In the genomic region with DNA sequence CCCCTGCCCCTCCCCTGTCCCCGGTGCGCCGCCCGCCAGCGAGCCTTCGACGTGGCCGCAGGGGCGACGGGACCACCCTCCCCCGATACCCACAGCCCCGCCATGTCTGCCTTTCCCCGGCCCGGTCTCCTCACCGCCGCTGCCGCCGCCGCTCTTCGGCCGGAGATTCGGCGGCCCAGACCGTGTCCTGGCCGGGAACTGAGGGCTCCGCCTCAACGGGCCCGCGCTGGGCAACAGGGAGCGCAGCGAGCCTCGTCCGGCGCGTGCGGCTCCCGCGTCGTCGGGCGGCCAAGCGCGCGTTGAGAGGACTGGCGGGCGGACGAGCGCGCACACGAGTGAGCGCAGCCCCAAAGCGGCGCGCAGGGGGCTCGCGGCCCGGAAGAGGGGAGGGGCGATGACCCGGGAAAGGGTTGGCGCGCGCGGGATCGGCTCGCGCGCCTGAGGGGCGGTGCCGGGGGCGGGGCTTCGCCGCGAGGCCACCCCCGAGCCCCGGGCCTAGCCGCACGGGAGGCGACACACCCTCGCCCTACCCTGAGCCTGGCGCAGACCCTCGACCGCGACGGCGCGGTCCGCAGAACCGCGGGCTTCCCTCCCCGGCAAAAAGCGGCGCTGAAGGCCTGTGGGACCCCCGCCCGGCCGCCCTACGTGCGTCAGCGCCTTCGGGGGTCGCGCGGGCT, we compare ENCODE assay signal across 8 cellular contexts. TPM values are rescaled to one million over a fixed set of nuclear protein-coding genes. Genes with fewer than 3 reads are reported as not detected.
DNase-seq lines count a peak whose midpoint lies in the region; ATAC-seq and TF ChIP-seq lines count a peak whose summit lies in the region.

A gene with protein sequence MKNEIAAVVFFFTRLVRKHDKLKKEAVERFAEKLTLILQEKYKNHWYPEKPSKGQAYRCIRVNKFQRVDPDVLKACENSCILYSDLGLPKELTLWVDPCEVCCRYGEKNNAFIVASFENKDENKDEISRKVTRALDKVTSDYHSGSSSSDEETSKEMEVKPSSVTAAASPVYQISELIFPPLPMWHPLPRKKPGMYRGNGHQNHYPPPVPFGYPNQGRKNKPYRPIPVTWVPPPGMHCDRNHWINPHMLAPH (minus strand): TSS at position 337 of the 677 bp plus-strand sequence. CDS start 3,757 bp downstream, outside the sequence.

- no peaks in the 10 kb centered on the region for H3K27me3 Mint-ChIP-seq in CD8-positive, alpha-beta T cell (ENCODE audit: low read depth)

- H3K9me3 Mint-ChIP-seq in CD8-positive, alpha-beta T cell, result no peaks in the 10 kb centered on the region

- peak; percentile 73 for ATAC-seq in CD8-positive, alpha-beta T cell
- ATAC-seq in GM19372 (IDR thresholded peaks at IDR 0.05; ENCODE audit: low read depth, unreplicated experiment), result peak; percentile 69
- peak; percentile 68 for ATAC-seq in HG03520 (IDR thresholded peaks at IDR 0.05; ENCODE audit: unreplicated experiment)

- no peaks in the 10 kb centered on the region for H3K36me3 ChIP-seq in CD8-positive, alpha-beta T cell (ENCODE audit: insufficient read depth, low read length)
- H3K36me3 ChIP-seq in NT2/D1 (ENCODE audit: insufficient read depth, insufficient read length, low read length), result peaks cover 32% of the 10 kb centered on the region

- no peak for TF ChIP-seq CTCF in CD8-positive, alpha-beta T cell (IDR thresholded peaks at IDR 0.05)

- peak; percentile 68 to 90 (median 80) for DNase-seq in CD8-positive, alpha-beta T cell
- DNase-seq in NT2/D1 (ENCODE audit: low read depth, low spot score) (peak; percentile 77), epidermal melanocyte (ENCODE audit: insufficient read length, low spot score) (peak; percentile 68)
- DNase-seq in activated CD8-positive, alpha-beta memory T cell treated with anti-CD3 and anti-CD28 coated beads, Interleukin-2, amount 50 U/mL, for 4 hours, result peak; percentile 86
- peak; percentile 76 to 83 for DNase-seq in stimulated activated CD8-positive, alpha-beta memory T cell treated with anti-CD3 and anti-CD28 coated beads, Interleukin-2, amount 100 ng/mL, for 48 hours (ENCODE audit: low read depth in 2 of 2)

- CTCF ChIA-PET in CD8-positive, alpha-beta T cell (lab: Charles Lee), result interaction anchor here (1.2 kb wide), 1 partner anchor 27 kb away, joined by 3 read pairs; no protein-coding TSS in a partner anchor

- peak within 1 kb of the TSS; percentile 96 for H3K27ac Mint-ChIP-seq in CD8-positive, alpha-beta T cell

- H3K4me1 ChIP-seq in CD8-positive, alpha-beta T cell (ENCODE audit: insufficient read depth, low read length), result peaks cover 12% of the 10 kb centered on the region
- no peaks in the 10 kb centered on the region for H3K4me1 ChIP-seq in NT2/D1 (ENCODE audit: insufficient read depth, insufficient read length)
- H3K4me1 ChIP-seq in mononuclear cell (ENCODE audit: insufficient read depth, low read length), result peaks cover 10% of the 10 kb centered on the region

- peaks cover 16% of the 10 kb centered on the region for H3K36me3 Mint-ChIP-seq in CD8-positive, alpha-beta T cell

- H3K9ac ChIP-seq in NT2/D1 (ENCODE audit: insufficient read length, low read depth), result peak within 1 kb of the TSS; percentile 93

- intact Hi-C loops in CD8-positive, alpha-beta T cell (cut with DNase I, micrococcal nuclease), result loop anchor here (1.0 to 5.0 kb wide), 3 partner anchors 100 to 207 kb away; a partner anchor contains a TSS

- H3K9me3 ChIP-seq in CD8-positive, alpha-beta T cell (ENCODE audit: low read length), result no peaks in the 10 kb centered on the region
- H3K9me3 ChIP-seq in NT2/D1 (ENCODE audit: insufficient read depth, low read length) (no peaks in the 10 kb centered on the region), mononuclear cell (ENCODE audit: low read depth, low read length) (no peaks in the 10 kb centered on the region)

- peaks cover 23% of the 10 kb centered on the region for H3K4me1 Mint-ChIP-seq in CD8-positive, alpha-beta T cell (ENCODE audit: low read depth)

- peak within 1 kb of the TSS; percentile 92 for H3K4me3 ChIP-seq in CD8-positive, alpha-beta T cell (ENCODE audit: low read depth, low read length)
- H3K4me3 ChIP-seq in NT2/D1 (ENCODE audit: insufficient read length, low read depth) (peak within 1 kb of the TSS; percentile 86), mononuclear cell (ENCODE audit: low read length) (peak within 1 kb of the TSS; percentile 65)

- no peaks in the 10 kb centered on the region for H3K27me3 ChIP-seq in CD8-positive, alpha-beta T cell (ENCODE audit: insufficient read depth, low read length)
- peaks cover 8% of the 10 kb centered on the region for H3K27me3 ChIP-seq in NT2/D1 (ENCODE audit: insufficient read depth, insufficient read length)
- H3K27me3 ChIP-seq in mononuclear cell (ENCODE audit: insufficient read depth, low read length), result no peaks in the 10 kb centered on the region

- peak within 1 kb of the TSS; percentile 91 for H3K4me3 Mint-ChIP-seq in CD8-positive, alpha-beta T cell

- peak within 1 kb of the TSS; percentile 67 for H3K27ac ChIP-seq in CD8-positive, alpha-beta T cell (ENCODE audit: low read depth, low read length)

- POLR2A ChIA-PET in CD8-positive, alpha-beta T cell (lab: Charles Lee), result interaction anchor here (1.5 kb wide), 2 partner anchors 100 to 206 kb away, joined by 4 to 6 read pairs; a partner anchor contains a TSS

RNA-seq across cellular contexts. Expression of the gene that starts here (rescaled TPM):
- total RNA-seq in CD8-positive, alpha-beta T cell, result 10 to 100 TPM; 88.9 to 95.0 TPM
- total RNA-seq in mononuclear cell, result 68.6 TPM

Comparison
In these comparisons a context has a peak if more than half of its experiments do, and no peak if none do; other contexts are left out.
1. Peak in every context shown above with its lines: DNase-seq, ATAC-seq, H3K4me3 ChIP-seq and H3K27ac ChIP-seq.